ENCODE assay signal across 15 cellular contexts in genomic region chr13:96696501-96696900, GRCh38.
DNase-seq lines count a peak whose midpoint lies in the region; ATAC-seq and TF ChIP-seq lines count a peak whose summit lies in the region.
"Had no signal": no experiment of that assay in that cellular context is flagged by ENCODE, and none has a peak within 500 bp of the region (broad histone marks: within the 10 kb centered on the region; RNA-seq: fewer than 3 reads in every experiment).

No MANE protein-coding gene starts in this region.

- DNase-seq in Right ventricle myocardium inferior (ENCODE audit: missing footprints) (no peak), left ventricle myocardium superior (no peak), amniotic epithelial cell (ENCODE audit: low read depth) (peak; percentile 14), fibroblast of villous mesenchyme (ENCODE audit: low read depth) (peak; percentile 6), NCI-H1092 (lab: John Stamatoyannopoulos, UW) (no peak), NCI-H510A (lab: John Stamatoyannopoulos, UW) (no peak)
- no peak for DNase-seq in activated CD8-positive, alpha-beta memory T cell treated with anti-CD3 and anti-CD28 coated beads, Interleukin-2, amount 50 U/mL, for 48 hours
- DNase-seq: 8988T; CD4-positive, alpha-beta memory T cell; DMS153; DMS79; GDM1; GM23248 had no signal

- no peak overlapping the region for H3K4me3 ChIP-seq in fibroblast of villous mesenchyme (ENCODE audit: low read depth, low read length)
- H3K4me3 ChIP-seq: BLaER1, GM23248, HAP-1 had no signal

- intact Hi-C loops in Right ventricle myocardium inferior (cut with DNase I) (no loop called here), left ventricle myocardium superior (cut with micrococcal nuclease) (no loop called here)

- ATAC-seq in Right ventricle myocardium inferior (peak; percentile 34), left ventricle myocardium superior (no peak)

- TF ChIP-seq CTCF in fibroblast of villous mesenchyme (IDR thresholded peaks at IDR 0.05; ENCODE audit: insufficient read depth, low read depth, low read length): no peak

Comparison
In these comparisons a context has a peak if more than half of its experiments do, and no peak if none do; other contexts are left out.
1. DNase-seq: peak in amniotic epithelial cell (single experiment) and fibroblast of villous mesenchyme (single experiment); none in Right ventricle myocardium inferior (single experiment), left ventricle myocardium superior (single experiment), NCI-H1092 (single experiment), NCI-H510A (single experiment) and activated CD8-positive, alpha-beta memory T cell treated with anti-CD3 and anti-CD28 coated beads, Interleukin-2, amount 50 U/mL, for 48 hours (single experiment).